22 cellular contexts compared by ENCODE assay signal in the genomic region with DNA sequence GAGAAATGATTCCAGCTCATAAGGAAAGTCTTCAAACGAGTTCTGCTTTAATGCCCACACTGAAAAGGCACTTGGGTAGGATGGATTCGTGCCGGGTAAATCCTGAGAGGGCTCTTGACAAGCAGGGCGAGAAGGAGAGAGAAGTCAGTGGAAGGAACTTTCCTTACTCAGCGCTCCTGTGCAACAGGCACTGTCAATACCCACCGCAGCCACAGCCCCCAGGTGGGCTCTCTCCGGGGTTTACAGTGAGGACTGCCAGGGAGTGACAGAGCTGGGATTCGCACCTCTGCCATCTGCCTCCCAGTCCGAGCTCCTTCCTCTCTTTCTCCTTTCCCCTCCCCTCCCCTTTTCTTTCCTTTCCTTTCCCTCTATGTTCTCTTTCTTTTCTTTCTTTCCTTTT.
"Had no signal": no experiment of that assay in that cellular context is flagged by ENCODE, and none has a peak within 500 bp of the region (broad histone marks: within the 10 kb centered on the region; RNA-seq: fewer than 3 reads in every experiment).

No MANE protein-coding gene starts in this region.

- ATAC-seq: K562, PC-3, Right ventricle myocardium inferior, SK-N-SH treated with all-trans-retinoic acid at 6 μM for 48 hours had no signal

- H3K4me1 ChIP-seq: Peyer's patch had no signal

- H3K9me3 Mint-ChIP-seq: IgD-negative memory B cell had no signal

- H3K27ac Mint-ChIP-seq: IgD-negative memory B cell had no signal

- H3K4me3 ChIP-seq: K562, Peyer's patch, SJCRH30 had no signal

- H3K27ac ChIP-seq: HL-60, KMS-11, Peyer's patch, SJCRH30 had no signal

- DNase-seq: Kasumi-1, MM.1S, NCI-H1092 treated with DMSO at 0.1 percent for 48 hours, NCI-H1436, NCI-H2029, NCI-H2081 treated with DMSO at 0.1 percent for 48 hours, NCI-H2227 treated with DMSO at 0.1 percent for 48 hours, NCI-H446 treated with DMSO at 0.1 percent for 48 hours, NCI-H524, NCI-H526 treated with DMSO at 0.1 percent for 48 hours, NCI-H774, PC-3, Peyer's patch, SHP77 treated with DMSO at 0.1 percent for 48 hours, SJCRH30, T-helper 1 cell had no signal

- H3K4me1 Mint-ChIP-seq: IgD-negative memory B cell had no signal

- H3K9me3 ChIP-seq: Peyer's patch, SJCRH30 had no signal

- H3K36me3 ChIP-seq: Peyer's patch, SJCRH30 had no signal

- H3K27me3 ChIP-seq: Peyer's patch, SJCRH30 had no signal

- H3K4me3 Mint-ChIP-seq: IgD-negative memory B cell had no signal
